8 cellular contexts compared by ENCODE assay signal in genomic region chr16:85393674-85394510, GRCh38.
DNase-seq lines count a peak whose midpoint lies in the region; ATAC-seq and TF ChIP-seq lines count a peak whose summit lies in the region.

No MANE protein-coding gene starts in this region.

- H3K27me3 ChIP-seq in CD4-positive, alpha-beta memory T cell (ENCODE audit: insufficient read depth, low read length) = no peaks in the 10 kb centered on the region
- no peaks in the 10 kb centered on the region for H3K27me3 ChIP-seq in IMR-90 (ENCODE audit: control insufficient read depth, insufficient read depth, low read length)

- CTCF ChIA-PET in CD4-positive, alpha-beta memory T cell (lab: Charles Lee; ENCODE audit: partially characterized antibody) = interaction anchor here (1.0 to 1.8 kb wide), 4 partner anchors 8 to 222 kb away, joined by 3 to 5 read pairs (median 4); no protein-coding TSS in a partner anchor
- CTCF ChIA-PET in IMR-90 (lab: Yijun Ruan, JAX) = no interaction called here

- no peak overlapping the region for H3K23ac ChIP-seq in IMR-90 (ENCODE audit: low read depth, low read length)

- H3K9me3 ChIP-seq in CD4-positive, alpha-beta memory T cell (ENCODE audit: control insufficient read depth in 1 of 2, low read length in 2 of 2) = no peaks in the 10 kb centered on the region
- H3K9me3 ChIP-seq in IMR-90 (ENCODE audit: control insufficient read depth, insufficient read depth, low read length) = no peaks in the 10 kb centered on the region

- H3K4me2 ChIP-seq in IMR-90 (ENCODE audit: low read depth, low read length) = no peak overlapping the region

- H3K79me1 ChIP-seq in IMR-90 (ENCODE audit: low read depth in 1 of 2, low read length in 2 of 2) = peaks cover 32 to 75% of the 10 kb centered on the region in 2 experiments

- H3K4me1 Mint-ChIP-seq in CD4-positive, alpha-beta memory T cell = no peaks in the 10 kb centered on the region

- peak overlapping the region; percentile 87 for H2BK120ac ChIP-seq in IMR-90 (ENCODE audit: low read depth, low read length)

- H4K91ac ChIP-seq in IMR-90 (ENCODE audit: insufficient read depth, low read depth, low read length) = peak overlapping the region; percentile 88

- no peaks in the 10 kb centered on the region for H3K36me3 Mint-ChIP-seq in CD4-positive, alpha-beta memory T cell

- in situ Hi-C loops in IMR-90 (cut with MboI; ENCODE audit: low sequenced_read_pairs) = no loop called here

- H3K9me1 ChIP-seq in IMR-90 (ENCODE audit: insufficient read depth, low read length) = peaks cover 24% of the 10 kb centered on the region

- peak overlapping the region; percentile 81 for H2AFZ ChIP-seq in IMR-90 (replicated peaks; ENCODE audit: low read length, poor library complexity)

- H3K4ac ChIP-seq in IMR-90 (ENCODE audit: low read depth, low read length) = peak overlapping the region; percentile 83

- H2AK9ac ChIP-seq in IMR-90 (replicated peaks; ENCODE audit: low read depth, low read length, poor library complexity) = peak overlapping the region; percentile 81

- no peak for ATAC-seq in IMR-90 (ENCODE audit: low read depth)
- ATAC-seq in GM18505 (IDR thresholded peaks at IDR 0.05; ENCODE audit: unreplicated experiment) = no peak

- peak overlapping the region; percentile 70; the same call in 1 of the 3 replicates for H2BK15ac ChIP-seq in IMR-90 (ENCODE audit: low read depth, low read length)

- H3K18ac ChIP-seq in IMR-90 (ENCODE audit: low read depth, low read length) = no peak overlapping the region; the same call in 1 of the 2 replicates

- H2BK5ac ChIP-seq in IMR-90 (ENCODE audit: low read depth, low read length, poor library complexity, severe bottlenecking) = no peak overlapping the region

- TF ChIP-seq POLR2A in IMR-90 (IDR thresholded peaks at IDR 0.05; ENCODE audit: low read depth, low read length) (no peak), GM18505 (IDR thresholded peaks at IDR 0.05; ENCODE audit: borderline replicate concordance, extremely low read depth, insufficient read depth, insufficient read length) (no peak)

- no peak overlapping the region for H3K4me3 Mint-ChIP-seq in CD4-positive, alpha-beta memory T cell

- H4K5ac ChIP-seq in IMR-90 (ENCODE audit: low read depth, low read length) = peak overlapping the region; percentile 50; the same call in 1 of the 2 replicates

- peak overlapping the region; percentile 63; the same call in 1 of the 2 replicates for H3K14ac ChIP-seq in IMR-90 (replicated peaks; ENCODE audit: low read depth, low read length)

- TF ChIP-seq RAD21 in IMR-90 (IDR thresholded peaks at IDR 0.05; ENCODE audit: low read length) = peak; percentile 61

- dilution Hi-C loops in IMR-90 (cut with HindIII; ENCODE audit: low sequenced_read_pairs, unreplicated experiment) = no loop called here

- peak; percentile 74 for TF ChIP-seq CTCF in IMR-90 (conservative IDR thresholded peaks at IDR 0.05; ENCODE audit: low read depth, low read length)

- WGBS in IMR-90 (ENCODE audit: extremely low coverage in 2 of 2, insufficient read length in 1 of 2), 2 experiments = 15% methylated on average over 14 of the region's 37 CpGs; no CpG with 5 or more reads in 1 of the 2 experiments

- H4K20me1 ChIP-seq in IMR-90 (ENCODE audit: insufficient read depth, low read length) = peaks cover 22% of the 10 kb centered on the region; the same call in 1 of the 2 replicates

- peaks cover 0 to 2% of the 10 kb centered on the region in 2 donors for H3K27me3 Mint-ChIP-seq in CD4-positive, alpha-beta memory T cell

- H3K9me3 Mint-ChIP-seq in CD4-positive, alpha-beta memory T cell = no peaks in the 10 kb centered on the region

- no peak overlapping the region; a peak in 2 of 4 replicates for H4K8ac ChIP-seq in IMR-90 (ENCODE audit: low read depth in 2 of 2, low read length in 2 of 2)

- no TSS peak for BruUV-seq in IMR-90 (replicated peaks; lab: Mats Ljungman, UMichigan)

- peak overlapping the region; percentile 23; the same call in 1 of the 2 replicates for H2BK20ac ChIP-seq in IMR-90 (ENCODE audit: low read depth, low read length)

- intact Hi-C loops in CD4-positive, alpha-beta memory T cell (cut with micrococcal nuclease) = loop anchor here (1.0 to 2.0 kb wide), 2 partner anchors 216 to 323 kb away; no protein-coding TSS in a partner anchor
- intact Hi-C loops in IMR-90 (cut with micrococcal nuclease) = loop anchor here (10.0 kb wide), 1 partner anchor 161 kb away; no protein-coding TSS in a partner anchor

- no peak overlapping the region for H3K4me3 ChIP-seq in CD4-positive, alpha-beta memory T cell (ENCODE audit: low read length in 2 of 2)
- H3K4me3 ChIP-seq in IMR-90 (ENCODE audit: insufficient read depth, low read depth, low read length) = no peak overlapping the region

- no peak overlapping the region for H3K56ac ChIP-seq in IMR-90 (ENCODE audit: extremely low read depth, insufficient read depth, low read length)

- POLR2A ChIA-PET in CD4-positive, alpha-beta memory T cell (lab: Charles Lee; ENCODE audit: partially characterized antibody) = interaction anchor here (0.5 kb wide), 1 partner anchor 982 kb away, joined by 3 read pairs; no protein-coding TSS in a partner anchor
- POLR2A ChIA-PET in IMR-90 (lab: Charles Lee; ENCODE audit: unreplicated experiment) = no interaction called here

- no peaks in the 10 kb centered on the region for H3K4me1 ChIP-seq in CD4-positive, alpha-beta memory T cell (ENCODE audit: insufficient read depth, low read length)
- peaks cover 38% of the 10 kb centered on the region for H3K4me1 ChIP-seq in IMR-90 (ENCODE audit: control insufficient read depth, insufficient read depth, low read length)

- peak; percentile 40 to 55 (median 50) for DNase-seq in CD4-positive, alpha-beta memory T cell
- DNase-seq in IMR-90 (peak; percentile 40), dermis blood vessel endothelial cell (peak; percentile 69), mucosa of gallbladder (ENCODE audit: low spot score) (peak; percentile 50), NCI-H1417 treated with DMSO at 0.1 percent for 48 hours (lab: John Stamatoyannopoulos, UW) (no peak)
- DNase-seq in activated CD4-positive, alpha-beta T cell treated with anti-CD3 and anti-CD28 coated beads for 48 hours = peak; percentile 79
- DNase-seq in stimulated activated CD8-positive, alpha-beta memory T cell treated with anti-CD3 and anti-CD28 coated beads, Interleukin-7, amount 100 ng/mL, for 48 hours (ENCODE audit: extremely low read depth in 1 of 2, low read depth in 1 of 2) = peak; percentile 38 to 53

- no peak overlapping the region for H3K27ac ChIP-seq in CD4-positive, alpha-beta memory T cell (ENCODE audit: low read depth, low read length)
- H3K27ac ChIP-seq in IMR-90 (ENCODE audit: insufficient read depth, low read length) = no peak overlapping the region

- H3K9ac ChIP-seq in IMR-90 (ENCODE audit: low read depth, low read length) = no peak overlapping the region

- peak overlapping the region; percentile 77 for H2AK5ac ChIP-seq in IMR-90 (ENCODE audit: low read depth, low read length)

- H3K27ac Mint-ChIP-seq in CD4-positive, alpha-beta memory T cell = no peak overlapping the region

- no peaks in the 10 kb centered on the region for H3K36me3 ChIP-seq in CD4-positive, alpha-beta memory T cell (ENCODE audit: insufficient read depth, low read length)
- no peaks in the 10 kb centered on the region for H3K36me3 ChIP-seq in IMR-90 (ENCODE audit: control insufficient read depth, insufficient read depth, low read length)

TF ChIP-seq in IMR-90, 13 proteins besides CTCF, POLR2A, EP300 and RAD21:
- no peak for TF ChIP-seq RFX5 (IDR thresholded peaks at IDR 0.05; ENCODE audit: low read depth, low read length)
- peak; percentile 48 for TF ChIP-seq SMC3 (IDR thresholded peaks at IDR 0.05; ENCODE audit: low read depth, low read length)
- TF ChIP-seq, protein P1, sequence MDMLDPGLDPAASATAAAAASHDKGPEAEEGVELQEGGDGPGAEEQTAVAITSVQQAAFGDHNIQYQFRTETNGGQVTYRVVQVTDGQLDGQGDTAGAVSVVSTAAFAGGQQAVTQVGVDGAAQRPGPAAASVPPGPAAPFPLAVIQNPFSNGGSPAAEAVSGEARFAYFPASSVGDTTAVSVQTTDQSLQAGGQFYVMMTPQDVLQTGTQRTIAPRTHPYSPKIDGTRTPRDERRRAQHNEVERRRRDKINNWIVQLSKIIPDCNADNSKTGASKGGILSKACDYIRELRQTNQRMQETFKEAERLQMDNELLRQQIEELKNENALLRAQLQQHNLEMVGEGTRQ (IDR thresholded peaks at IDR 0.05; ENCODE audit: low read depth, low read length) = no peak
- TF ChIP-seq MAZ (IDR thresholded peaks at IDR 0.05; ENCODE audit: borderline replicate concordance, low read depth, low read length) = peak; percentile 30; the same call in 1 of the 2 replicates
- TF ChIP-seq CHD1 (IDR thresholded peaks at IDR 0.05; ENCODE audit: low read depth, low read length) = no peak
- TF ChIP-seq NFE2L2 (IDR thresholded peaks at IDR 0.05; ENCODE audit: low read depth, low read length) = no peak
- TF ChIP-seq BHLHE40 (IDR thresholded peaks at IDR 0.05; ENCODE audit: low read depth, low read length) = no peak
- TF ChIP-seq MAFK (IDR thresholded peaks at IDR 0.05; ENCODE audit: low read depth, low read length) = no peak
